15 cellular contexts compared by ENCODE assay signal in genomic region chr5:133785182-133785581, GRCh38.
A peak's percentile ranks its signal among the peaks of the same experiment; 100 is the strongest.
DNase-seq lines count a peak whose midpoint lies in the region; ATAC-seq, FAIRE-seq and TF ChIP-seq lines count a peak whose summit lies in the region.
"Had no signal": no experiment of that assay in that cellular context is flagged by ENCODE, and none has a peak within 500 bp of the region (broad histone marks: within the 10 kb centered on the region; RNA-seq: fewer than 3 reads in every experiment).

No MANE protein-coding gene starts in this region.

- no peak overlapping the region for H3K4ac ChIP-seq in H1 (replicated peaks; ENCODE audit: insufficient read length, low read depth, low read length)

- H3K9me3 Mint-ChIP-seq in neural progenitor cell = peaks cover 4% of the 10 kb centered on the region
- H3K9me3 Mint-ChIP-seq in activated naive CD4-positive, alpha-beta T cell treated with anti-CD3 and anti-CD28 coated beads, Interleukin-2, amount 50 U/mL, for 72 hours = peaks cover 4 to 8% of the 10 kb centered on the region in 2 donors

- peak; percentile 46 to 60 for TF ChIP-seq RAD21 in H1 (IDR thresholded peaks at IDR 0.05 in 1 of 2, conservative IDR thresholded peaks at IDR 0.05 in 1 of 2; ENCODE audit: low read depth in 2 of 2, low read length in 2 of 2)

- no peak overlapping the region for H2BK5ac ChIP-seq in H1 (ENCODE audit: low read depth, low read length)

- H3K27me3 ChIP-seq in H1 (replicated peaks in 1 of 4; ENCODE audit: control insufficient read depth in 3 of 4, extremely low read depth in 1 of 4, insufficient read depth in 3 of 4, low read length in 3 of 4) (peaks cover 0 to 4% (median 3%) of the 10 kb centered on the region in 4 experiments; a peak in 2 of 7 replicates), neural progenitor cell (no peaks in the 10 kb centered on the region)

- no peak overlapping the region for H3K14ac ChIP-seq in H1 (ENCODE audit: insufficient read length)

- H3K79me2 ChIP-seq in H1 (ENCODE audit: control insufficient read depth in 1 of 2, insufficient read depth in 2 of 2, low read length in 2 of 2) = no peaks in the 10 kb centered on the region
- no peaks in the 10 kb centered on the region for H3K79me2 ChIP-seq in neural progenitor cell (ENCODE audit: low read depth)

- no peak overlapping the region for H4K91ac ChIP-seq in H1 (replicated peaks; ENCODE audit: insufficient read length, low read length)

- no peak overlapping the region for H4K5ac ChIP-seq in H1 (ENCODE audit: insufficient read length, low read depth, low read length)

- no peak overlapping the region for H2BK15ac ChIP-seq in H1 (ENCODE audit: low read length)

- H3K36me3 Mint-ChIP-seq in neural progenitor cell = no peaks in the 10 kb centered on the region
- H3K36me3 Mint-ChIP-seq in activated naive CD4-positive, alpha-beta T cell treated with anti-CD3 and anti-CD28 coated beads, Interleukin-2, amount 50 U/mL, for 72 hours = peaks cover 0 to 6% of the 10 kb centered on the region in 2 donors
- H3K36me3 Mint-ChIP-seq: CD4-positive, CD25-positive, alpha-beta regulatory T cell; T-cell had no signal

- no peaks in the 10 kb centered on the region for H3F3A ChIP-seq in neural progenitor cell (ENCODE audit: low read depth)

- peaks cover 4% of the 10 kb centered on the region for H3K27me3 Mint-ChIP-seq in neural progenitor cell (ENCODE audit: insufficient read depth, low read depth)

- DNase-seq in M059J (ENCODE audit: low read depth) = peak; percentile 2
- DNase-seq in H1 (ENCODE audit: low read depth in 1 of 2, low spot score in 2 of 2) = no peak
- peak; percentile 25 for DNase-seq in neural progenitor cell (ENCODE audit: low spot score)
- no peak for DNase-seq in NCI-H187 treated with DMSO at 0.1 percent for 48 hours (lab: John Stamatoyannopoulos, UW)
- no peak for DNase-seq in activated naive CD4-positive, alpha-beta T cell treated with anti-CD3 and anti-CD28 coated beads, Interleukin-2, amount 50 U/mL, for 72 hours (ENCODE audit: low spot score in 2 of 2)
- DNase-seq: ACHN; CD4-positive, CD25-positive, alpha-beta regulatory T cell; DMS79 treated with DMSO at 0.1 percent for 48 hours; GF-D8; NCI-H2029; NCI-H510A treated with DMSO at 0.1 percent for 48 hours; T-cell had no signal

- H3K4me1 ChIP-seq in H1 (replicated peaks in 1 of 4; ENCODE audit: control insufficient read depth in 3 of 4, insufficient read depth in 4 of 4, low read length in 3 of 4) (peaks cover 0 to 6% (median 2%) of the 10 kb centered on the region in 4 experiments; a peak in 4 of 7 replicates), neural progenitor cell (no peaks in the 10 kb centered on the region)

- H3K18ac ChIP-seq in H1 (ENCODE audit: extremely low read depth, low read length) = no peak overlapping the region

- no peaks in the 10 kb centered on the region for H3K79me1 ChIP-seq in H1 (ENCODE audit: low read depth, low read length)

- no peak for ATAC-seq in GM19351 (IDR thresholded peaks at IDR 0.05; ENCODE audit: unreplicated experiment)
- no peak for ATAC-seq in activated naive CD4-positive, alpha-beta T cell treated with anti-CD3 and anti-CD28 coated beads, Interleukin-2, amount 50 U/mL, for 72 hours
- ATAC-seq: T-cell had no signal

- no peak overlapping the region for H3K23ac ChIP-seq in H1 (ENCODE audit: insufficient read length)

- whole genome bisulfite sequencing in H1 (ENCODE audit: extremely low coverage in 1 of 2, insufficient coverage in 1 of 2, insufficient read length in 1 of 2, insufficient replicate concordance in 2 of 2, low coverage in 1 of 2, low lambda C conversion rate in 2 of 2, missing lambda C conversion rate in 1 of 2), 2 experiments = 67% methylated on average over 3 of the region's 3 CpGs; no CpG with 5 or more reads in 1 of the 2 experiments

- no peak overlapping the region for H3K27ac Mint-ChIP-seq in neural progenitor cell
- H3K27ac Mint-ChIP-seq in activated naive CD4-positive, alpha-beta T cell treated with anti-CD3 and anti-CD28 coated beads, Interleukin-2, amount 50 U/mL, for 72 hours = no peak overlapping the region
- H3K27ac Mint-ChIP-seq: CD4-positive, CD25-positive, alpha-beta regulatory T cell; T-cell had no signal

- no peak overlapping the region for H3K56ac ChIP-seq in H1 (replicated peaks; ENCODE audit: insufficient read length, low read depth, low read length)

- no peak overlapping the region for H4K8ac ChIP-seq in H1 (ENCODE audit: extremely low read depth, insufficient read depth, low read length)

- H3K9me3 ChIP-seq in H1 (ENCODE audit: insufficient read depth in 2 of 2, low read depth in 1 of 2, low read length in 1 of 2) = no peaks in the 10 kb centered on the region
- no peaks in the 10 kb centered on the region for H3K9me3 ChIP-seq in neural progenitor cell (ENCODE audit: low read depth)

- peak; percentile 77 for FAIRE-seq in H1 (lab: Jason Lieb, UNC)

- no peaks in the 10 kb centered on the region for H3K36me3 ChIP-seq in H1 (ENCODE audit: control insufficient read depth in 2 of 4, insufficient read depth in 4 of 4, low read length in 3 of 4)
- H3K36me3 ChIP-seq in neural progenitor cell = no peaks in the 10 kb centered on the region

- H3K4me2 ChIP-seq in H1 (ENCODE audit: insufficient read depth in 1 of 2, low read depth in 2 of 2, low read length in 2 of 2) = no peak overlapping the region
- no peak overlapping the region for H3K4me2 ChIP-seq in neural progenitor cell

- H3K4me3 ChIP-seq in H1 (ENCODE audit: extremely low read depth in 1 of 4, insufficient read depth in 2 of 4, low read depth in 3 of 4, low read length in 4 of 4) (no peak overlapping the region), neural progenitor cell (no peak overlapping the region)
- H3K4me3 ChIP-seq: SK-N-MC had no signal

- no peak overlapping the region for H3K4me3 Mint-ChIP-seq in neural progenitor cell
- H3K4me3 Mint-ChIP-seq: CD4-positive, CD25-positive, alpha-beta regulatory T cell; T-cell had no signal

- H3K9ac ChIP-seq in H1 (replicated peaks in 1 of 4; ENCODE audit: extremely low read depth in 1 of 4, low read depth in 3 of 4, low read length in 3 of 4) = no peak overlapping the region
- H3K9ac ChIP-seq in neural progenitor cell = no peak overlapping the region

- H2BK120ac ChIP-seq in H1 (replicated peaks; ENCODE audit: low read depth, low read length) = no peak overlapping the region

- no peak for TF ChIP-seq EP300 in H1 (IDR thresholded peaks at IDR 0.05; ENCODE audit: borderline replicate concordance in 1 of 2, low read depth in 2 of 2, low read length in 2 of 2)

- POLR2A ChIA-PET in H1 (lab: Charles Lee; ENCODE audit: partially characterized antibody) = no interaction called here

- TF ChIP-seq POLR2A in H1 (IDR thresholded peaks at IDR 0.05; ENCODE audit: control extremely low read depth in 1 of 2, low read depth in 2 of 2, low read length in 2 of 2) = no peak

- CTCF ChIA-PET in H1 (lab: Charles Lee; ENCODE audit: partially characterized antibody) = interaction anchor here (0.6 to 3.6 kb wide), 23 partner anchors 9 to 376 kb away, joined by 3 to 20 read pairs (median 4); no protein-coding TSS in a partner anchor

- H3K23me2 ChIP-seq in H1 (ENCODE audit: low read depth, low read length) = no peaks in the 10 kb centered on the region

- no peak overlapping the region for H2BK20ac ChIP-seq in H1 (ENCODE audit: low read length)

- TF ChIP-seq CTCF in GM12873 (IDR thresholded peaks at IDR 0.05; ENCODE audit: insufficient read depth, low read depth, low read length, missing control alignments) (peak; percentile 16), H1 (IDR thresholded peaks at IDR 0.05; ENCODE audit: control extremely low read depth in 1 of 3, insufficient read depth in 1 of 3, low read depth in 1 of 3, low read length in 3 of 3) (peak; percentile 43 to 68 (median 51)), neural progenitor cell (IDR thresholded peaks at IDR 0.05) (peak; percentile 28)

- H2BK12ac ChIP-seq in H1 (ENCODE audit: low read depth, low read length) = no peak overlapping the region

- H2AK5ac ChIP-seq in H1 (ENCODE audit: low read depth, low read length) = no peak overlapping the region

- peaks cover 4% of the 10 kb centered on the region for H3K4me1 Mint-ChIP-seq in neural progenitor cell
- H3K4me1 Mint-ChIP-seq: CD4-positive, CD25-positive, alpha-beta regulatory T cell; T-cell had no signal

- no peak overlapping the region for H3K27ac ChIP-seq in H1 (ENCODE audit: low read depth, low read length)
- no peak overlapping the region for H3K27ac ChIP-seq in neural progenitor cell
- H3K27ac ChIP-seq: SK-N-MC had no signal

- H4K20me1 ChIP-seq in H1 (replicated peaks in 1 of 2; ENCODE audit: control insufficient read depth in 1 of 2, insufficient read depth in 2 of 2, low read length in 2 of 2) (no peaks in the 10 kb centered on the region), neural progenitor cell (ENCODE audit: low read depth) (no peaks in the 10 kb centered on the region)

- 0 out of 2 replicates have a peak overlapping the region, but pooled peaks have one; percentile 11 for H2AFZ ChIP-seq in H1 (ENCODE audit: low read length)
- H2AFZ ChIP-seq in neural progenitor cell (replicated peaks) = no peak overlapping the region

TF ChIP-seq in H1, 55 proteins besides CTCF, POLR2A, EP300 and RAD21 (continues in another document):
- TF ChIP-seq ZNF274 (IDR thresholded peaks at IDR 0.05; ENCODE audit: borderline replicate concordance, extremely low read depth, low read length) (no peak), ATF2 (IDR thresholded peaks at IDR 0.05; ENCODE audit: low read length) (no peak), CEBPB (IDR thresholded peaks at IDR 0.05; ENCODE audit: low read depth, low read length) (no peak), SIN3A (conservative IDR thresholded peaks at IDR 0.05 in 1 of 2, IDR thresholded peaks at IDR 0.05 in 1 of 2; ENCODE audit: low read depth in 1 of 2, low read length in 2 of 2) (no peak)

Comparison
In these comparisons a context has a peak if more than half of its experiments do, and no peak if none do; other contexts are left out.
1. DNase-seq: peak in M059J (single experiment) and neural progenitor cell (single experiment); none in H1 (0 of 2), NCI-H187 treated with DMSO at 0.1 percent for 48 hours (single experiment) and activated naive CD4-positive, alpha-beta T cell treated with anti-CD3 and anti-CD28 coated beads, Interleukin-2, amount 50 U/mL, for 72 hours (0 of 2).
2. Peak in every context shown above with its lines, with median percentiles within 50 percentile points of each other: CTCF ChIP-seq.